ENCODE assay signal across 19 cellular contexts in genomic region chr5:16180789-16181082, GRCh38. TPM values are rescaled to one million over a fixed set of nuclear protein-coding genes. Genes with fewer than 3 reads are reported as not detected.
A peak's percentile ranks its signal among the peaks of the same experiment; 100 is the strongest.
DNase-seq lines count a peak whose midpoint lies in the region; ATAC-seq and TF ChIP-seq lines count a peak whose summit lies in the region.
"Had no signal": no experiment of that assay in that cellular context is flagged by ENCODE, and none has a peak within 500 bp of the region (broad histone marks: within the 10 kb centered on the region; RNA-seq: fewer than 3 reads in every experiment).

No MANE protein-coding gene starts in this region.

- H3K4me1 ChIP-seq in H9 (ENCODE audit: insufficient read depth, low read length) (no peaks in the 10 kb centered on the region), iPS-18a (ENCODE audit: control insufficient read depth, low read depth, low read length) (no peaks in the 10 kb centered on the region), adrenal gland (replicated peaks in 1 of 2) (no peaks in the 10 kb centered on the region)
- H3K4me1 ChIP-seq: A549; BLaER1 treated with 17β-estradiol and CSF1 and Interleukin-3, amounts not matched to agents 10 nM and 100 nM had no signal

- H4K20me1 ChIP-seq in H9 (ENCODE audit: control insufficient read depth, insufficient read depth, insufficient read length): no peaks in the 10 kb centered on the region
- H4K20me1 ChIP-seq: BLaER1 treated with 17β-estradiol and CSF1 and Interleukin-3, amounts not matched to agents 10 nM and 100 nM had no signal

- DNase-seq in H9 (no peak), WTC11 (ENCODE audit: low spot score) (no peak), progenitor cell of endocrine pancreas (ENCODE audit: low spot score, unreplicated experiment) (no peak), iPS-NIHi11 (ENCODE audit: low spot score) (no peak), hippocampal formation (lab: John Stamatoyannopoulos, UW) (no peak), NCI-H526 treated with DMSO at 0.1 percent for 48 hours (lab: John Stamatoyannopoulos, UW) (no peak), adrenal gland (no peak)
- DNase-seq: CD8-positive, alpha-beta memory T cell; DMS79 treated with DMSO at 0.1 percent for 48 hours; GOT3; NCI-H1417 treated with DMSO at 0.1 percent for 48 hours; NCI-H2029; NCI-H446 treated with DMSO at 0.1 percent for 48 hours had no signal

- no peak overlapping the region for H4K8ac ChIP-seq in H9 (replicated peaks; ENCODE audit: insufficient read length, low read depth, low read length)

- H3K79me1 ChIP-seq in H9 (ENCODE audit: insufficient read depth, low read depth, low read length, poor library complexity, severe bottlenecking): no peaks in the 10 kb centered on the region

- TF ChIP-seq CTCF in H9 (conservative IDR thresholded peaks at IDR 0.05) (no peak), WTC11 (IDR thresholded peaks at IDR 0.05) (no peak), progenitor cell of endocrine pancreas (IDR thresholded peaks at IDR 0.05; ENCODE audit: unreplicated experiment) (no peak), adrenal gland (IDR thresholded peaks at IDR 0.05) (no peak)

- no peak overlapping the region for H3K56ac ChIP-seq in H9 (ENCODE audit: insufficient read length, low read depth, low read length)

- no peak for TF ChIP-seq POLR2A in adrenal gland (IDR thresholded peaks at IDR 0.05)

- H3K27ac ChIP-seq in H9 (ENCODE audit: insufficient read length, low read depth, low read length): no peak overlapping the region
- H3K27ac ChIP-seq in iPS-18a (ENCODE audit: low read length): no peak overlapping the region
- H3K27ac ChIP-seq in adrenal gland: no peak overlapping the region
- H3K27ac ChIP-seq: A549; BLaER1 treated with 17β-estradiol and CSF1 and Interleukin-3, amounts not matched to agents 10 nM and 100 nM had no signal

- no peak overlapping the region for H4K5ac ChIP-seq in H9 (ENCODE audit: insufficient read length, low read depth, low read length)

- CTCF ChIA-PET in WTC11 (lab: Charles Lee): interaction anchor here (3.4 kb wide), 1 partner anchor 20 kb away, joined by 15 read pairs; no protein-coding TSS in a partner anchor

- H2AFZ ChIP-seq in H9 (ENCODE audit: low read length): no peak overlapping the region

- H3K9ac ChIP-seq in H9 (ENCODE audit: extremely low read depth, insufficient read length, low read length): no peak overlapping the region
- H3K9ac ChIP-seq in iPS-18a (ENCODE audit: low read length): no peak overlapping the region
- H3K9ac ChIP-seq: BLaER1 treated with 17β-estradiol and CSF1 and Interleukin-3, amounts not matched to agents 10 nM and 100 nM had no signal

- intact Hi-C loops in adrenal gland (cut with DNase I): no loop called here

- no peak overlapping the region for H3T11ph ChIP-seq in H9 (ENCODE audit: low read length)

- no peak overlapping the region for H3K18ac ChIP-seq in H9 (ENCODE audit: insufficient read length, low read depth, low read length)

- H2BK5ac ChIP-seq in H9 (ENCODE audit: insufficient read length, low read length): no peak overlapping the region

- POLR2A ChIA-PET in WTC11 (lab: Charles Lee): no interaction called here

- H3K4me3 ChIP-seq in iPS-18a (ENCODE audit: low read length) (peak overlapping the region; percentile 65), adrenal gland (no peak overlapping the region)
- H3K4me3 ChIP-seq: A549; BLaER1 treated with 17β-estradiol and CSF1 and Interleukin-3, amounts not matched to agents 10 nM and 100 nM had no signal

- H3K9me3 ChIP-seq in H9 (ENCODE audit: control insufficient read depth, low read depth, low read length) (no peaks in the 10 kb centered on the region), iPS-18a (ENCODE audit: control insufficient read depth, low read depth, low read length) (no peaks in the 10 kb centered on the region), adrenal gland (replicated peaks in 1 of 3) (no peaks in the 10 kb centered on the region)
- H3K9me3 ChIP-seq: A549 had no signal

- H3K36me3 Mint-ChIP-seq in H9 (ENCODE audit: insufficient read depth in 1 of 3, low read depth in 3 of 3) (peaks cover 0 to 3% (median 0%) of the 10 kb centered on the region in 3 experiments; a peak in 1 of 7 replicates), WTC11 (no peaks in the 10 kb centered on the region), progenitor cell of endocrine pancreas (ENCODE audit: insufficient read depth) (no peaks in the 10 kb centered on the region)

- H2BK12ac ChIP-seq in H9 (ENCODE audit: insufficient read length, low read depth, low read length): no peak overlapping the region

- H3K36me3 ChIP-seq in iPS-18a (ENCODE audit: control insufficient read depth, low read depth, low read length) (no peaks in the 10 kb centered on the region), adrenal gland (replicated peaks in 1 of 2) (no peaks in the 10 kb centered on the region)
- H3K36me3 ChIP-seq: BLaER1 treated with 17β-estradiol and CSF1 and Interleukin-3, amounts not matched to agents 10 nM and 100 nM had no signal

- no CpG with 5 or more reads among the region's 7 CpGs for WGBS in H9 (ENCODE audit: extremely low coverage, insufficient read length, low lambda C conversion rate)
- 20 to 36% (median 23%) methylated on average over 7 of the region's 7 CpGs for WGBS in adrenal gland, 4 donors

- H3K4me1 Mint-ChIP-seq in H9: peaks cover 6 to 7% of the 10 kb centered on the region in 2 experiments; a peak in 3 of 4 replicates
- peaks cover 13% of the 10 kb centered on the region for H3K4me1 Mint-ChIP-seq in WTC11
- peaks cover 3% of the 10 kb centered on the region for H3K4me1 Mint-ChIP-seq in progenitor cell of endocrine pancreas (ENCODE audit: low read depth)

- ATAC-seq in WTC11: no peak
- ATAC-seq: A549, Panc1 had no signal

- no peak overlapping the region for H2BK120ac ChIP-seq in H9 (ENCODE audit: low read depth, low read length, poor library complexity, severe bottlenecking)

- H3K79me2 ChIP-seq in H9 (ENCODE audit: insufficient read depth, low read length): no peaks in the 10 kb centered on the region

- H3K9me3 Mint-ChIP-seq in H9 (no peaks in the 10 kb centered on the region; a peak in 2 of 5 replicates), WTC11 (no peaks in the 10 kb centered on the region), progenitor cell of endocrine pancreas (ENCODE audit: low read depth) (no peaks in the 10 kb centered on the region)

- no peak overlapping the region for H2AK5ac ChIP-seq in H9 (ENCODE audit: insufficient read length, low read length)

- H3K27me3 ChIP-seq in H9 (ENCODE audit: insufficient read depth, low read length) (peaks cover 19% of the 10 kb centered on the region; the same call in 1 of the 2 replicates), iPS-18a (ENCODE audit: control insufficient read depth, insufficient read depth, low read length) (peaks cover 53% of the 10 kb centered on the region), adrenal gland (peaks cover 23% of the 10 kb centered on the region)
- H3K27me3 ChIP-seq: BLaER1 treated with 17β-estradiol and CSF1 and Interleukin-3, amounts not matched to agents 10 nM and 100 nM had no signal

- peaks cover 6% of the 10 kb centered on the region for H3K23me2 ChIP-seq in H9 (ENCODE audit: insufficient read length, low read depth, low read length, poor library complexity, severe bottlenecking)

- H3K4me3 Mint-ChIP-seq in H9 (peak overlapping the region; percentile 68 to 85), WTC11 (peak overlapping the region; percentile 77), progenitor cell of endocrine pancreas (ENCODE audit: low read depth) (peak overlapping the region; percentile 62)

- H4K91ac ChIP-seq in H9 (ENCODE audit: insufficient read length, low read depth, low read length): no peak overlapping the region

- no peak overlapping the region for H3K23ac ChIP-seq in H9 (ENCODE audit: insufficient read length, low read depth, low read length)

- H2BK20ac ChIP-seq in H9 (ENCODE audit: low read depth, low read length, poor library complexity, severe bottlenecking): no peak overlapping the region

- no peak overlapping the region for H3K27ac Mint-ChIP-seq in H9
- no peak overlapping the region for H3K27ac Mint-ChIP-seq in WTC11
- H3K27ac Mint-ChIP-seq in progenitor cell of endocrine pancreas: no peak overlapping the region

- H3K4me2 ChIP-seq in H9 (ENCODE audit: insufficient read depth, insufficient read length, low read length): peak overlapping the region; percentile 87
- H3K4me2 ChIP-seq: A549; BLaER1 treated with 17β-estradiol and CSF1 and Interleukin-3, amounts not matched to agents 10 nM and 100 nM had no signal

- H3K27me3 Mint-ChIP-seq in H9 (ENCODE audit: low read depth): peaks cover 67% of the 10 kb centered on the region
- H3K27me3 Mint-ChIP-seq in WTC11 (ENCODE audit: low read depth): peaks cover 60% of the 10 kb centered on the region
- peaks cover 49% of the 10 kb centered on the region for H3K27me3 Mint-ChIP-seq in progenitor cell of endocrine pancreas

- no peak overlapping the region for H3K14ac ChIP-seq in H9 (ENCODE audit: insufficient read depth, low read length)

- H3K4ac ChIP-seq in H9 (ENCODE audit: low read depth, low read length): no peak overlapping the region

- H2BK15ac ChIP-seq in H9 (ENCODE audit: low read depth, low read length): no peak overlapping the region

TF ChIP-seq in WTC11, 78 proteins besides CTCF, POLR2A, EP300 and RAD21 (continues in another document):
- TF ChIP-seq TCF7 (CRISPR knock-in tag; IDR thresholded peaks at IDR 0.05; ENCODE audit: low read depth) (no peak), ZBTB43 (CRISPR knock-in tag; IDR thresholded peaks at IDR 0.05) (no peak), OVOL2 (CRISPR knock-in tag; IDR thresholded peaks at IDR 0.05; ENCODE audit: borderline replicate concordance) (no peak)

RNA-seq across cellular contexts. Expression of gene MARCHF11, which starts 1.1 kb away (rescaled TPM):
- total RNA-seq in H9 (2021) (0.31 and 0.37 TPM in 2 replicates), WTC11 (2021) (2.9 to 3.8 TPM (median 3.1 TPM) in 3 replicates), progenitor cell of endocrine pancreas (not detected in 2 replicates), adrenal gland (1 to 10 TPM in 1 of 8 donors, under 1 TPM in 1, not detected in 6; 0.14 to 1.1 TPM)
- 1 to 10 TPM in 1 of 3 donors, under 1 TPM in 2; 0.67 to 3.1 (median 0.90) TPM for polyA plus RNA-seq in adrenal gland
- total RNA-seq: CD8-positive, alpha-beta memory T cell; HT1080; SK-MEL-5 had no signal
- polyA plus RNA-seq: A549; CD8-positive, alpha-beta memory T cell had no signal
